13 cellular contexts compared by ENCODE assay signal in genomic region chr12:14905269-14906004, GRCh38. TPM values are rescaled to one million over a fixed set of nuclear protein-coding genes. Genes with fewer than 3 reads are reported as not detected.
DNase-seq lines count a peak whose midpoint lies in the region; ATAC-seq and TF ChIP-seq lines count a peak whose summit lies in the region.
"Had no signal": no experiment of that assay in that cellular context is flagged by ENCODE, and none has a peak within 500 bp of the region (broad histone marks: within the 10 kb centered on the region; RNA-seq: fewer than 3 reads in every experiment).

No MANE protein-coding gene starts in this region.

- H3K27me3 ChIP-seq in gastroesophageal sphincter (no peaks in the 10 kb centered on the region), Peyer's patch (no peaks in the 10 kb centered on the region)

- no peak overlapping the region for H3K4me3 Mint-ChIP-seq in osteocyte (ENCODE audit: unreplicated experiment)
- H3K4me3 Mint-ChIP-seq: activated CD4-positive, alpha-beta T cell treated with anti-CD3 and anti-CD28 coated beads, Interleukin-2, amount 10 ng/mL, durations not matched to agents 7 days and 5 days had no signal

- H3K36me3 Mint-ChIP-seq in osteocyte (ENCODE audit: unreplicated experiment), result no peaks in the 10 kb centered on the region

- peak overlapping the region; percentile 56 for H3K27ac Mint-ChIP-seq in osteocyte (ENCODE audit: unreplicated experiment)
- H3K27ac Mint-ChIP-seq: activated CD4-positive, alpha-beta T cell treated with anti-CD3 and anti-CD28 coated beads, Interleukin-2, amount 10 ng/mL, durations not matched to agents 7 days and 5 days; T-helper 17 cell had no signal

- H3K4me1 ChIP-seq in gastroesophageal sphincter (peaks cover 8 to 48% (median 14%) of the 10 kb centered on the region in 3 donors), Peyer's patch (no peaks in the 10 kb centered on the region)
- H3K4me1 ChIP-seq: A549 had no signal

- ATAC-seq in Right ventricle myocardium inferior (peak; percentile 65), gastroesophageal sphincter (no peak), GM18498 (IDR thresholded peaks at IDR 0.05; ENCODE audit: unreplicated experiment) (no peak)
- ATAC-seq: A549, Panc1, T-helper 17 cell had no signal

- H3K4me3 ChIP-seq in gastroesophageal sphincter (no peak overlapping the region), Peyer's patch (no peak overlapping the region)
- H3K4me3 ChIP-seq: A549 had no signal

- H3K36me3 ChIP-seq in gastroesophageal sphincter, result no peaks in the 10 kb centered on the region
- no peaks in the 10 kb centered on the region for H3K36me3 ChIP-seq in Peyer's patch

- H3K9me3 ChIP-seq in gastroesophageal sphincter (no peaks in the 10 kb centered on the region), Peyer's patch (no peaks in the 10 kb centered on the region)
- H3K9me3 ChIP-seq: A549 had no signal

- peak; percentile 74 for DNase-seq in Right ventricle myocardium inferior (ENCODE audit: missing footprints)
- no peak for DNase-seq in cardiac septum (ENCODE audit: low spot score)
- no peak for DNase-seq in osteocyte (ENCODE audit: extremely low spot score, unreplicated experiment)
- DNase-seq in Peyer's patch, result no peak
- no peak for DNase-seq in SIG-M5 treated with dmso at 0.1 percent for 504 hours (lab: John Stamatoyannopoulos, UW; ENCODE audit: unreplicated experiment)
- DNase-seq in stimulated activated CD4-positive, alpha-beta T cell treated with anti-CD3 and anti-CD28 coated beads, Interleukin-2, amount 100 ng/mL, for 24 hours, result no peak
- DNase-seq: activated CD4-positive, alpha-beta T cell treated with anti-CD3 and anti-CD28 coated beads, Interleukin-2, amount 10 ng/mL, durations not matched to agents 7 days and 5 days; MV-4-11; T-helper 17 cell had no signal

- 11 to 41% methylated on average over 5 of the region's 5 CpGs for WGBS in gastroesophageal sphincter (ENCODE audit: low coverage in 1 of 2), 2 donors

- H3K9me3 Mint-ChIP-seq in osteocyte (ENCODE audit: unreplicated experiment), result peaks cover 3% of the 10 kb centered on the region

- H3K4me1 Mint-ChIP-seq in osteocyte (ENCODE audit: unreplicated experiment), result peaks cover 27% of the 10 kb centered on the region

- no peaks in the 10 kb centered on the region for H3K27me3 Mint-ChIP-seq in osteocyte (ENCODE audit: unreplicated experiment)
- H3K27me3 Mint-ChIP-seq: activated CD4-positive, alpha-beta T cell treated with anti-CD3 and anti-CD28 coated beads, Interleukin-2, amount 10 ng/mL, durations not matched to agents 7 days and 5 days; T-helper 17 cell had no signal

- TF ChIP-seq CTCF in gastroesophageal sphincter (IDR thresholded peaks at IDR 0.05) (no peak), osteocyte (IDR thresholded peaks at IDR 0.05) (no peak), Peyer's patch (IDR thresholded peaks at IDR 0.05) (no peak)

- intact Hi-C loops in Right ventricle myocardium inferior (cut with DNase I) (loop anchor here (1.0 to 5.0 kb wide), 2 partner anchors 43 to 57 kb away; partner anchors contain the start of gene ARHGDIB), cardiac septum (cut with DNase I) (no loop called here)

- TF ChIP-seq EP300 in gastroesophageal sphincter (IDR thresholded peaks at IDR 0.05), result no peak

- TF ChIP-seq POLR2A in gastroesophageal sphincter (IDR thresholded peaks at IDR 0.05) (no peak), Peyer's patch (IDR thresholded peaks at IDR 0.05) (no peak)

- peak overlapping the region; percentile 10 to 71 (median 68) for H3K27ac ChIP-seq in gastroesophageal sphincter
- peak overlapping the region in 2 of 4 donors; percentile 1 to 35 for H3K27ac ChIP-seq in Peyer's patch
- H3K27ac ChIP-seq: A549 had no signal

RNA-seq across cellular contexts. Expression of gene MGP, which starts 19.8 kb away (rescaled TPM):
- total RNA-seq in Right ventricle myocardium inferior, result 369 TPM
- total RNA-seq in cardiac septum, result 677 TPM
- total RNA-seq in gastroesophageal sphincter, result 100 to 1,000 TPM; 506 to 706 (median 636) TPM
- total RNA-seq in osteocyte, result 74.1 and 92.6 TPM in 2 replicates
- 100 to 1,000 TPM in 3 of 4 donors, 10 to 100 TPM in 1; 76.0 to 127 (median 115) TPM for total RNA-seq in Peyer's patch

RNA-seq across cellular contexts. Expression of gene ERP27, which starts 32.9 kb away (rescaled TPM):
- total RNA-seq in Right ventricle myocardium inferior (0.19 TPM), cardiac septum (0.11 TPM), gastroesophageal sphincter (1 to 10 TPM in 1 of 4 donors, under 1 TPM in 2, not detected in 1; 0.54 to 3.4 (median 0.96) TPM), osteocyte (0.50 and 0.70 TPM in 2 replicates), Peyer's patch (1 to 10 TPM in 2 of 4 donors, under 1 TPM in 1, not detected in 1; 0.94 to 2.5 (median 1.2) TPM)

RNA-seq across cellular contexts. Expression of gene ARHGDIB, which starts 56.0 kb away (rescaled TPM):
- total RNA-seq in Right ventricle myocardium inferior (72.1 TPM), cardiac septum (45.1 TPM), gastroesophageal sphincter (100 to 1,000 TPM in 1 of 4 donors, 10 to 100 TPM in 3; 22.4 to 108 (median 74.2) TPM), osteocyte (13.8 and 14.4 TPM in 2 replicates), Peyer's patch (100 to 1,000 TPM in 1 of 4 donors, 10 to 100 TPM in 3; 17.1 to 290 (median 57.1) TPM)
